In genomic region chr12:67649165-67650126, GRCh38 we compare ENCODE assay signal across 8 cellular contexts. TPM values are rescaled to one million over a fixed set of nuclear protein-coding genes. Genes with fewer than 3 reads are reported as not detected.
DNase-seq lines count a peak whose midpoint lies in the region; ATAC-seq and TF ChIP-seq lines count a peak whose summit lies in the region.

No MANE protein-coding gene starts in this region.

- H3K9ac ChIP-seq in PC-3 (ENCODE audit: low read length) = peak overlapping the region; percentile 88

- peak overlapping the region; percentile 35; the same call in 1 of the 2 replicates for H3K27ac ChIP-seq in PC-3 (ENCODE audit: low read length)

- H3K27ac Mint-ChIP-seq in activated naive CD8-positive, alpha-beta T cell = peak overlapping the region; percentile 94

- H3K4me1 Mint-ChIP-seq in activated naive CD8-positive, alpha-beta T cell (ENCODE audit: low read depth) = peaks cover 54% of the 10 kb centered on the region

- no peaks in the 10 kb centered on the region for H3K27me3 ChIP-seq in PC-3 (ENCODE audit: low read length)

- H3K4me3 Mint-ChIP-seq in activated naive CD8-positive, alpha-beta T cell = peak overlapping the region; percentile 92

- peak overlapping the region; percentile 92 for H3K4me2 ChIP-seq in PC-3 (ENCODE audit: low read length)

- H3K36me3 ChIP-seq in PC-3 (ENCODE audit: low read depth, low read length) = no peaks in the 10 kb centered on the region

- peak overlapping the region; percentile 69 for H2AFZ ChIP-seq in PC-3 (ENCODE audit: low read length)

- H3K79me2 ChIP-seq in PC-3 (ENCODE audit: low read length) = peaks cover 53% of the 10 kb centered on the region

- intact Hi-C loops in PC-3 (cut with micrococcal nuclease) (loop anchor here (2.0 to 5.0 kb wide), 8 partner anchors 57 to 278 kb away; no protein-coding TSS in a partner anchor), left ventricle myocardium superior (cut with micrococcal nuclease) (loop anchor here (10.0 kb wide), 2 partner anchors 145 to 295 kb away; no protein-coding TSS in a partner anchor), sciatic nerve (cut with DNase I) (loop anchor here (10.0 kb wide), 1 partner anchor 215 kb away; no protein-coding TSS in a partner anchor)

- no peaks in the 10 kb centered on the region for H3F3A ChIP-seq in PC-3 (ENCODE audit: low read length, unreplicated experiment)

- no peaks in the 10 kb centered on the region for H3K9me3 ChIP-seq in PC-3 (ENCODE audit: low read length)

- peak overlapping the region; percentile 96 for H3K4me3 ChIP-seq in PC-3 (ENCODE audit: low read length)

- H3K4me1 ChIP-seq in PC-3 (ENCODE audit: insufficient read depth, low read length) = peaks cover 22% of the 10 kb centered on the region

- H4K20me1 ChIP-seq in PC-3 (ENCODE audit: low read length) = peaks cover 21% of the 10 kb centered on the region

- POLR2A ChIA-PET in PC-3 (lab: Charles Lee; ENCODE audit: unreplicated experiment) = interaction anchor here (0.6 kb wide), 2 partner anchors 56 to 215 kb away, joined by 3 to 5 read pairs; no protein-coding TSS in a partner anchor

- H3K27me3 Mint-ChIP-seq in activated naive CD8-positive, alpha-beta T cell = no peaks in the 10 kb centered on the region

- CTCF ChIA-PET in PC-3 (lab: Charles Lee) = interaction anchor here (1.1 kb wide), 1 partner anchor 294 kb away, joined by 4 read pairs; no protein-coding TSS in a partner anchor

- peak; percentile 29 to 76 (median 73) for DNase-seq in NCI-H1417 (lab: John Stamatoyannopoulos, UW)
- DNase-seq in NCI-H1417 treated with DMSO at 0.1 percent for 48 hours (lab: John Stamatoyannopoulos, UW) = no peak
- DNase-seq in PC-3 = peak; percentile 24
- DNase-seq in left ventricle myocardium superior = peak; percentile 68
- DNase-seq in sciatic nerve (ENCODE audit: low spot score) = peak; percentile 71
- DNase-seq in DMS114 treated with DMSO at 0.1 percent for 48 hours (lab: John Stamatoyannopoulos, UW; ENCODE audit: unreplicated experiment) = no peak

- peaks cover 8% of the 10 kb centered on the region for H3K36me3 Mint-ChIP-seq in activated naive CD8-positive, alpha-beta T cell

- BruUV-seq in PC-3 (replicated peaks; lab: Mats Ljungman, UMichigan) = no TSS peak

- H3K9me3 Mint-ChIP-seq in activated naive CD8-positive, alpha-beta T cell (ENCODE audit: low read depth) = peaks cover 4% of the 10 kb centered on the region

- TF ChIP-seq CTCF in PC-3 (conservative IDR thresholded peaks at IDR 0.05; ENCODE audit: low read depth, low read length) = no peak

- ATAC-seq in HG02642 (IDR thresholded peaks at IDR 0.05; ENCODE audit: poor library complexity, unreplicated experiment) (peak; percentile 31), PC-3 (peak; percentile 6), left ventricle myocardium superior (peak; percentile 46), sciatic nerve (peak; percentile 4)

- H3K9me2 ChIP-seq in PC-3 (replicated peaks; ENCODE audit: low read length) = no peaks in the 10 kb centered on the region

RNA-seq across cellular contexts. Expression of gene DYRK2, which starts 0.9 kb away (rescaled TPM):
- total RNA-seq in PC-3 (2014; rRNA removed) = 20.6 and 26.3 TPM in 2 replicates
- total RNA-seq in left ventricle myocardium superior = 41.5 TPM
- 25.5 TPM for total RNA-seq in sciatic nerve

Comparison
In these comparisons a context has a peak if more than half of its experiments do, and no peak if none do; other contexts are left out.
1. DNase-seq: peak in NCI-H1417 (3 of 3), PC-3 (single experiment), left ventricle myocardium superior (single experiment) and sciatic nerve (single experiment); none in NCI-H1417 treated with DMSO at 0.1 percent for 48 hours (single experiment) and DMS114 treated with DMSO at 0.1 percent for 48 hours (single experiment).
2. Peak in every context shown above with its lines, with median percentiles within 50 percentile points of each other: ATAC-seq.